ENCODE assay signal across 8 cellular contexts in genomic region chr17:3870871-3871306, GRCh38. TPM values are rescaled to one million over a fixed set of nuclear protein-coding genes. Genes with fewer than 3 reads are reported as not detected.
DNase-seq lines count a peak whose midpoint lies in the region; ATAC-seq, FAIRE-seq and TF ChIP-seq lines count a peak whose summit lies in the region.

No MANE protein-coding gene starts in this region.

- peak; percentile 64 for ATAC-seq in central memory CD8-positive, alpha-beta T cell (replicated peaks; ENCODE audit: extremely low read depth, poor library complexity, severe bottlenecking)
- ATAC-seq in HG03460 (IDR thresholded peaks at IDR 0.05; ENCODE audit: unreplicated experiment) (no peak), GM18867 (IDR thresholded peaks at IDR 0.05; ENCODE audit: unreplicated experiment) (no peak), HG03196 (IDR thresholded peaks at IDR 0.05; ENCODE audit: unreplicated experiment) (no peak)

- H3K4me3 ChIP-seq in mucosa of stomach (ENCODE audit: low read length) = no peak overlapping the region

- peak overlapping the region; percentile 53 for H3K4me3 Mint-ChIP-seq in central memory CD8-positive, alpha-beta T cell

- no peaks in the 10 kb centered on the region for H3K9me3 ChIP-seq in mucosa of stomach (ENCODE audit: control insufficient read depth, low read length)

- H3K4me1 ChIP-seq in mucosa of stomach (ENCODE audit: control insufficient read depth, insufficient read depth, low read length) = peaks cover 6% of the 10 kb centered on the region

- no peak for FAIRE-seq in GM12892 (lab: Jason Lieb, UNC)

- no peaks in the 10 kb centered on the region for H3K27me3 ChIP-seq in mucosa of stomach (ENCODE audit: control insufficient read depth, insufficient read depth, low read length)

- H3K36me3 Mint-ChIP-seq in central memory CD8-positive, alpha-beta T cell (ENCODE audit: insufficient read depth) = peaks cover 4% of the 10 kb centered on the region

- no peaks in the 10 kb centered on the region for H3K9me3 Mint-ChIP-seq in central memory CD8-positive, alpha-beta T cell

- H3K27ac Mint-ChIP-seq in central memory CD8-positive, alpha-beta T cell (ENCODE audit: low read depth) = peak overlapping the region; percentile 89

- H3K4me1 Mint-ChIP-seq in central memory CD8-positive, alpha-beta T cell = peaks cover 8% of the 10 kb centered on the region

- no peaks in the 10 kb centered on the region for H3K36me3 ChIP-seq in mucosa of stomach (ENCODE audit: control insufficient read depth, insufficient read depth, low read length)

- no peak for TF ChIP-seq POLR2A in GM12892 (IDR thresholded peaks at IDR 0.05; ENCODE audit: low read depth, low read length)

- DNase-seq in GM12892 (ENCODE audit: insufficient read length) = peak; percentile 48
- peak in 71 of 76 experiments; percentile 18 to 78 (median 48) for DNase-seq in HUDEP-2 (lab: John Stamatoyannopoulos, UW; ENCODE audit: unreplicated experiment in 76 of 76)
- DNase-seq in central memory CD8-positive, alpha-beta T cell (ENCODE audit: low spot score in 2 of 2) = no peak
- no peak for DNase-seq in activated effector memory CD4-positive, alpha-beta T cell treated with anti-CD3 and anti-CD28 coated beads, Interleukin-2, amount 50 U/mL, for 16 hours

- H3K27me3 Mint-ChIP-seq in central memory CD8-positive, alpha-beta T cell = no peaks in the 10 kb centered on the region

- peak overlapping the region; percentile 8 for H3K9ac ChIP-seq in mucosa of stomach (ENCODE audit: low read length)

RNA-seq across cellular contexts. Expression of gene CAMKK1, which starts 22.0 kb away (rescaled TPM):
- polyA plus RNA-seq in GM12892 (2012; ENCODE audit: missing spikeins) = 1.5 TPM

RNA-seq across cellular contexts. Expression of gene NCBP3, which starts 24.8 kb away (rescaled TPM):
- polyA plus RNA-seq in GM12892 (2012; ENCODE audit: missing spikeins) = 21.0 TPM

RNA-seq across cellular contexts. Expression of gene P2RX1, which starts 45.4 kb away (rescaled TPM):
- 0.87 TPM for polyA plus RNA-seq in GM12892 (2012; ENCODE audit: missing spikeins)

Comparison
In these comparisons a context has a peak if more than half of its experiments do, and no peak if none do; other contexts are left out.
1. DNase-seq: peak in GM12892 (single experiment) and HUDEP-2 (71 of 76); none in central memory CD8-positive, alpha-beta T cell (0 of 2) and activated effector memory CD4-positive, alpha-beta T cell treated with anti-CD3 and anti-CD28 coated beads, Interleukin-2, amount 50 U/mL, for 16 hours (single experiment).